34 cellular contexts compared by ENCODE assay signal in the genomic region with DNA sequence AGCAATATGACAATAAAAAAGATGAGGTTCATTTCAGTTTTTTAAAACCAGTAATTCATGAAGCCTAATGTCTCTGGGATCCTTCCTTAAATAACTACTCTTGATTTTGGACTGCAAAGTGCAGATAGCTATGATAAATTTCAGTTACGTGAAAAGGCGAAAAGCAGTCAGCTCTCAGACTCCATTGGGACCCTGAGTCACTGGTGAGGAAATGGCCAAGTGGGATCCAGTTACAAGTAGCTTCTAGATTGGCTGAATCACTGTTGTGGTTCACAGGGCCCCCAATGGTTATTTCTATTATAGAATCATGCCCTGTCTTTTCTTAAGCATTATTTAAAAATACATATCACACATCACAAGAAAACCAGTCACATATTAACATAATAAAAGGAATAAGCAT. TPM values are rescaled to one million over a fixed set of nuclear protein-coding genes. Genes with fewer than 3 reads are reported as not detected.
DNase-seq lines count a peak whose midpoint lies in the region; ATAC-seq, FAIRE-seq and TF ChIP-seq lines count a peak whose summit lies in the region.
"Had no signal": no experiment of that assay in that cellular context is flagged by ENCODE, and none has a peak within 500 bp of the region (broad histone marks: within the 10 kb centered on the region; RNA-seq: fewer than 3 reads in every experiment).

No MANE protein-coding gene starts in this region.

- H3K27me3 ChIP-seq in MG63 (no peaks in the 10 kb centered on the region), bronchial epithelial cell (ENCODE audit: control insufficient read depth, insufficient read depth, low read length) (no peaks in the 10 kb centered on the region)
- H3K27me3 ChIP-seq: ascending aorta, neural progenitor cell, pancreas had no signal

- no peak for ATAC-seq in natural killer cell treated with Interleukin-12 subunit alpha and Interleukin-12 subunit beta and Interleukin-15 and Interleukin-18, amount 100 ng/mL, for 72 hours
- no peak for ATAC-seq in natural killer cell
- ATAC-seq: activated CD8-positive, alpha-beta memory T cell treated with anti-CD3 and anti-CD28 coated beads, Interleukin-2, amount 10 ng/mL, durations not matched to agents 7 days and 5 days; left lobe of liver; Panc1; pancreas; stimulated activated naive CD8-positive, alpha-beta T cell treated with anti-CD3 and anti-CD28 coated beads, Interleukin-15, Interleukin-2, amounts not matched to agents 100 U/mL and 50 U/mL, for 24 hours had no signal

- TF ChIP-seq CTCF in natural killer cell (IDR thresholded peaks at IDR 0.05) (no peak), bronchial epithelial cell (IDR thresholded peaks at IDR 0.05; ENCODE audit: insufficient read depth, low read length, severe bottlenecking) (no peak)

- H3K27me3 Mint-ChIP-seq in natural killer cell treated with Interleukin-12 subunit alpha and Interleukin-12 subunit beta and Interleukin-15 and Interleukin-18, amount 100 ng/mL, for 72 hours = no peaks in the 10 kb centered on the region
- H3K27me3 Mint-ChIP-seq in natural killer cell (ENCODE audit: low read depth in 2 of 2) = no peaks in the 10 kb centered on the region

- H3K36me3 ChIP-seq in MG63 = no peaks in the 10 kb centered on the region
- H3K36me3 ChIP-seq in bronchial epithelial cell (ENCODE audit: control insufficient read depth, insufficient read depth, low read length) = no peaks in the 10 kb centered on the region
- H3K36me3 ChIP-seq: ascending aorta, neural progenitor cell, pancreas, thoracic aorta had no signal

- no peak overlapping the region for H3K27ac Mint-ChIP-seq in natural killer cell treated with Interleukin-12 subunit alpha and Interleukin-12 subunit beta and Interleukin-15 and Interleukin-18, amount 100 ng/mL, for 72 hours
- H3K27ac Mint-ChIP-seq in natural killer cell = no peak overlapping the region
- H3K27ac Mint-ChIP-seq: activated CD8-positive, alpha-beta memory T cell treated with anti-CD3 and anti-CD28 coated beads, Interleukin-2, amount 10 ng/mL, durations not matched to agents 7 days and 5 days; memory B cell; neural progenitor cell had no signal

- H3K4me3 ChIP-seq in MG63 = no peak overlapping the region
- H3K4me3 ChIP-seq in bronchial epithelial cell (ENCODE audit: low read depth, low read length) = no peak overlapping the region
- H3K4me3 ChIP-seq: ascending aorta, neural progenitor cell, pancreas, thoracic aorta had no signal

- intact Hi-C loops in natural killer cell (cut with micrococcal nuclease) = no loop called here

- H3K9me3 Mint-ChIP-seq in natural killer cell treated with Interleukin-12 subunit alpha and Interleukin-12 subunit beta and Interleukin-15 and Interleukin-18, amount 100 ng/mL, for 72 hours = peaks cover 4% of the 10 kb centered on the region
- peaks cover 3% of the 10 kb centered on the region in 2 donors for H3K9me3 Mint-ChIP-seq in natural killer cell
- H3K9me3 Mint-ChIP-seq: memory B cell, neural progenitor cell had no signal

- no peaks in the 10 kb centered on the region for H3K9me3 ChIP-seq in MG63
- H3K9me3 ChIP-seq: ascending aorta, pancreas, thoracic aorta had no signal

- FAIRE-seq in bronchial epithelial cell (lab: Jason Lieb, UNC) (no peak), RCC 7860 (lab: Jason Lieb, UNC) (no peak)
- FAIRE-seq: islet of Langerhans, pancreas, small intestine had no signal

- no peak for DNase-seq in natural killer cell treated with Interleukin-12 subunit alpha and Interleukin-12 subunit beta and Interleukin-15 and Interleukin-18, amount 100 ng/mL, for 72 hours (ENCODE audit: low spot score)
- no peak for DNase-seq in natural killer cell
- peak; percentile 6 for DNase-seq in MG63
- peak; percentile 11 for DNase-seq in bronchial epithelial cell (ENCODE audit: low read depth)
- no peak for DNase-seq in CD1c-positive myeloid dendritic cell (ENCODE audit: extremely low spot score)
- DNase-seq in RCC 7860 (ENCODE audit: low spot score) = no peak
- no peak for DNase-seq in NCI-H526 (lab: John Stamatoyannopoulos, UW)
- DNase-seq: activated gamma-delta T cell treated with Interleukin-2 at 50 U/mL for 16 hours; central memory CD4-positive, alpha-beta T cell; cortex of kidney; effector memory CD4-positive, alpha-beta T cell; glutamatergic neuron; NCI-H1417 treated with DMSO at 0.1 percent for 48 hours; NCI-H2029 treated with DMSO at 0.1 percent for 48 hours; NCI-H2227 treated with DMSO at 0.1 percent for 48 hours; NCI-H526 treated with DMSO at 0.1 percent for 48 hours; pancreas; SHP77 treated with DMSO at 0.1 percent for 48 hours; small intestine; stimulated activated naive CD8-positive, alpha-beta T cell treated with anti-CD3 and anti-CD28 coated beads, Interleukin-15, Interleukin-2, amounts not matched to agents 100 U/mL and 50 U/mL, for 24 hours; SW 1271; T-helper 9 cell had no signal

- H3K4me1 Mint-ChIP-seq in natural killer cell treated with Interleukin-12 subunit alpha and Interleukin-12 subunit beta and Interleukin-15 and Interleukin-18, amount 100 ng/mL, for 72 hours (ENCODE audit: low read depth in 2 of 2) = peaks cover 4 to 6% of the 10 kb centered on the region in 2 donors
- peaks cover 0 to 6% of the 10 kb centered on the region in 2 donors for H3K4me1 Mint-ChIP-seq in natural killer cell
- H3K4me1 Mint-ChIP-seq: memory B cell, neural progenitor cell had no signal

- H3K36me3 Mint-ChIP-seq in natural killer cell treated with Interleukin-12 subunit alpha and Interleukin-12 subunit beta and Interleukin-15 and Interleukin-18, amount 100 ng/mL, for 72 hours = no peaks in the 10 kb centered on the region
- H3K36me3 Mint-ChIP-seq in natural killer cell = no peaks in the 10 kb centered on the region
- H3K36me3 Mint-ChIP-seq: activated CD8-positive, alpha-beta memory T cell treated with anti-CD3 and anti-CD28 coated beads, Interleukin-2, amount 10 ng/mL, durations not matched to agents 7 days and 5 days; memory B cell; neural progenitor cell had no signal

- H3K4me3 Mint-ChIP-seq in natural killer cell treated with Interleukin-12 subunit alpha and Interleukin-12 subunit beta and Interleukin-15 and Interleukin-18, amount 100 ng/mL, for 72 hours = peak overlapping the region; percentile 18
- no peak overlapping the region for H3K4me3 Mint-ChIP-seq in natural killer cell
- H3K4me3 Mint-ChIP-seq: activated CD8-positive, alpha-beta memory T cell treated with anti-CD3 and anti-CD28 coated beads, Interleukin-2, amount 10 ng/mL, durations not matched to agents 7 days and 5 days; memory B cell; neural progenitor cell had no signal

RNA-seq across cellular contexts. Expression of gene PPP3R2, which starts 31.1 kb away (rescaled TPM):
- not detected for total RNA-seq in natural killer cell treated with Interleukin-12 subunit alpha and Interleukin-12 subunit beta and Interleukin-15 and Interleukin-18, amount 100 ng/mL, for 72 hours
- not detected for total RNA-seq in natural killer cell
- total RNA-seq in MG63 (2014; rRNA removed; shearing (Covaris generic); ENCODE audit: low replicate concordance) = not detected in 2 replicates
- not detected in 2 replicates for total RNA-seq in bronchial epithelial cell
- total RNA-seq: A673; activated CD8-positive, alpha-beta memory T cell treated with anti-CD3 and anti-CD28 coated beads, Interleukin-2, amount 10 ng/mL, durations not matched to agents 7 days and 5 days; ascending aorta; epithelial cell of proximal tubule; fibroblast of villous mesenchyme; left lobe of liver; pancreas; renal cortical epithelial cell; thoracic aorta had no signal

Comparison
In these comparisons a context has a peak if more than half of its experiments do, and no peak if none do; other contexts are left out.
1. DNase-seq: peak in MG63 (single experiment) and bronchial epithelial cell (single experiment); none in natural killer cell treated with Interleukin-12 subunit alpha and Interleukin-12 subunit beta and Interleukin-15 and Interleukin-18, amount 100 ng/mL, for 72 hours (single experiment), natural killer cell (single experiment), CD1c-positive myeloid dendritic cell (single experiment), RCC 7860 (single experiment) and NCI-H526 (0 of 2).